ENCODE assay signal across 8 cellular contexts in the genomic region with DNA sequence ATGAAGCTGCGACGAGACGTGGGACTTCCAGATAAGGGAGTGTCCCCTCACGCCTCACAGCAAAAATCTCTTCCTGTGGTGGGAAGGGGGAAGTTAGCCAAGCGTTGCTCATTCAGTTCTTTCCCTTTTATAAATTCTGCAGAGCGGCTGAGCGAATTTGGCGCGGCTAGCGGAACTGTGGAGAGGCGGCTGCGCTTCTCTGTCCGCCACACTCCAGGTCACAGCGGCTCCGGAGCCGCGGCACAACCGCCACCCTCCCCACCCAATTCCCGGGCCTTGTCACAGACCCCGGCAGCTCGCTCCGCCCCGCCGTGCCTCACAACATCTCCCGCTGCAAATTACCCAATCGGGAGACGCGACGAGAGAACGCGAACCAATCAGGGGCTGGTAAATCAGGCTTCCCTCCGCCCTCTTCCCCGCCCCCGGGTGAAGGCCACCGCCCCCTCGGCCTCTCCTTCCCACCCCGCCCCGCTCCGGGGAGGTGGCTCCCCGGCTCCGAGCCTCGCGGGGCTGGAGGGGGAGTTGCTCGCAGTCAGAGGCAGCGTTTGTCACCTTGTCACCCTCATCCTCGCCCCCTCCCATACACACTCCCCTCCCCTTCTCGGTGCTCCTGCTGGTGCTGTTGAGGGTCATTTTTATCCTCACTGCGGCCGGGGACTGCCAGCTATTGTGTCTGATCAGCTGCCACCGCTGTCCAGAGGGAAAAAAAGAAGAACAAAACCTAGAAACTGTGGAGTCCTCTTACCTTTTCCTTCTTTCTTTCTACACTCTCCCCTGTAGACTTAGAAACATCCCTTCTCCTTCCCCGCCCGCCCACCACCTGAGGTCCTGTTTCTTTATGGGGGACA. TPM values are rescaled to one million over a fixed set of nuclear protein-coding genes. Genes with fewer than 3 reads are reported as not detected.
DNase-seq lines count a peak whose midpoint lies in the region; ATAC-seq lines count a peak whose summit lies in the region.

No MANE protein-coding gene starts in this region.

- H3K4me1 ChIP-seq in endocrine pancreas (ENCODE audit: control insufficient read depth, insufficient read depth, low read length) (peaks cover 15% of the 10 kb centered on the region), mesendoderm (ENCODE audit: control insufficient read depth, low read depth, low read length) (peaks cover 2% of the 10 kb centered on the region)

- H3K79me1 ChIP-seq in mesendoderm (ENCODE audit: low read length) = peaks cover 5% of the 10 kb centered on the region

- H3K56ac ChIP-seq in mesendoderm (ENCODE audit: low read length) = peak overlapping the region; percentile 94

- no peak overlapping the region for H3K4ac ChIP-seq in mesendoderm (ENCODE audit: low read depth, low read length)

- no peaks in the 10 kb centered on the region for H3K9me3 ChIP-seq in endocrine pancreas (ENCODE audit: control insufficient read depth, low read length)

- no CpG with 5 or more reads among the region's 52 CpGs for WGBS in mesendoderm (ENCODE audit: extremely low coverage, insufficient coverage, low lambda C conversion rate)

- no peaks in the 10 kb centered on the region for H3K27me3 ChIP-seq in endocrine pancreas (ENCODE audit: control insufficient read depth, insufficient read depth, low read length)
- H3K27me3 ChIP-seq in mesendoderm (ENCODE audit: insufficient read depth, low read length, poor library complexity) = no peaks in the 10 kb centered on the region

- in situ Hi-C loops in Caki2 (cut with HindIII; ENCODE audit: low pct_unique_long_range_greater_than_20kb, low sequenced_read_pairs) = no loop called here

- peak; percentile 96 for DNase-seq in Caki2 (ENCODE audit: low read depth)
- DNase-seq in HUDEP-2 (lab: John Stamatoyannopoulos, UW; ENCODE audit: unreplicated experiment in 76 of 76) = peak in 75 of 76 experiments; percentile 40 to 96 (median 92)
- peak; percentile 86 for DNase-seq in NOMO-1 treated with dmso at 0.1 percent for 144 hours (lab: John Stamatoyannopoulos, UW; ENCODE audit: unreplicated experiment)
- DNase-seq in activated CD8-positive, alpha-beta memory T cell treated with anti-CD3 and anti-CD28 coated beads, Interleukin-2, amount 50 U/mL, for 1 hour (ENCODE audit: extremely low read depth) = peak; percentile 82
- DNase-seq in mesendoderm = peak; percentile 98
- peak; percentile 90 for DNase-seq in stimulated activated CD8-positive, alpha-beta memory T cell treated with anti-CD3 and anti-CD28 coated beads, Interleukin-12 subunit alpha, Interleukin-12 subunit beta, amount 100 ng/mL, for 4 hours (ENCODE audit: low read depth)

- H2AK5ac ChIP-seq in mesendoderm (ENCODE audit: low read length) = no peak overlapping the region

- peak overlapping the region; percentile 22 for H2BK15ac ChIP-seq in mesendoderm (replicated peaks; ENCODE audit: low read depth)

- no peak overlapping the region for H4K8ac ChIP-seq in mesendoderm (ENCODE audit: low read depth, low read length)

- no peaks in the 10 kb centered on the region for H3K36me3 ChIP-seq in endocrine pancreas (ENCODE audit: control insufficient read depth, insufficient read depth, low read length)
- H3K36me3 ChIP-seq in mesendoderm (ENCODE audit: control insufficient read depth, insufficient read depth, low read length) = no peaks in the 10 kb centered on the region

- H3K27ac ChIP-seq in mesendoderm (ENCODE audit: low read depth, low read length) = peak overlapping the region; percentile 84

- H4K5ac ChIP-seq in mesendoderm (ENCODE audit: low read length) = no peak overlapping the region

- peak overlapping the region; percentile 100 for H3K18ac ChIP-seq in mesendoderm (ENCODE audit: low read length)

- H3K9ac ChIP-seq in endocrine pancreas (ENCODE audit: control insufficient read depth, insufficient read depth, low read length) (peak overlapping the region; percentile 92), mesendoderm (ENCODE audit: low read length) (peak overlapping the region; percentile 96)

- peak overlapping the region; percentile 99 for H3K4me2 ChIP-seq in mesendoderm (ENCODE audit: low read length)

- no peak overlapping the region for H2BK120ac ChIP-seq in mesendoderm (ENCODE audit: low read depth, low read length)

- peak overlapping the region; percentile 87 for H2BK5ac ChIP-seq in mesendoderm (ENCODE audit: low read length)

- peaks cover 14% of the 10 kb centered on the region for H3K79me2 ChIP-seq in mesendoderm (ENCODE audit: control insufficient read depth, insufficient read depth, low read length)

- peak; percentile 85 for ATAC-seq in GM21390 (IDR thresholded peaks at IDR 0.05; ENCODE audit: unreplicated experiment)

- peak overlapping the region; percentile 75 for H3K4me3 ChIP-seq in endocrine pancreas (ENCODE audit: control insufficient read depth, insufficient read depth, low read length)
- H3K4me3 ChIP-seq in mesendoderm (ENCODE audit: low read length) = peak overlapping the region; percentile 53

- peak overlapping the region; percentile 97 for H3K23ac ChIP-seq in mesendoderm (ENCODE audit: low read length)

RNA-seq across cellular contexts. Expression of a gene that starts 0.9 kb away (rescaled TPM):
- total RNA-seq in Caki2 (2014; rRNA removed; shearing (Covaris generic); ENCODE audit: low replicate concordance) = 18.7 and 29.5 TPM in 2 replicates
- 28.4 TPM for polyA plus RNA-seq in mesendoderm (2013, experiment 1 of 2)
- polyA plus RNA-seq in mesendoderm (2013, experiment 2 of 2) = 27.2 TPM

Comparison
In these comparisons a context has a peak if more than half of its experiments do, and no peak if none do; other contexts are left out.
1. Peak in every context shown above with its lines: DNase-seq, ATAC-seq, H3K4me3 ChIP-seq and H3K27ac ChIP-seq.